In genomic region chr1:93958351-93959101, GRCh38 we compare ENCODE assay signal across 21 cellular contexts.
"Had no signal": no experiment of that assay in that cellular context is flagged by ENCODE, and none has a peak within 500 bp of the region (broad histone marks: within the 10 kb centered on the region; RNA-seq: fewer than 3 reads in every experiment).

No MANE protein-coding gene starts in this region.

- H3K27ac ChIP-seq: adrenal gland, breast epithelium, pancreas, upper lobe of left lung, WERI-Rb-1 had no signal

- ATAC-seq: activated CD8-positive, alpha-beta memory T cell treated with anti-CD3 and anti-CD28 coated beads, Interleukin-2, amount 10 ng/mL, durations not matched to agents 7 days and 5 days; activated CD8-positive, alpha-beta T cell treated with anti-CD3 and anti-CD28 coated beads for 36 hours; effector memory CD8-positive, alpha-beta T cell; esophagus mucosa; left ventricle myocardium superior; natural killer cell treated with Interleukin-12 subunit alpha and Interleukin-12 subunit beta and Interleukin-15 and Interleukin-18, amount 100 ng/mL, for 72 hours; right cardiac atrium had no signal

- DNase-seq: activated CD4-positive, alpha-beta T cell treated with anti-CD3 and anti-CD28 coated beads, Interleukin-2, amount 10 ng/mL, durations not matched to agents 7 days and 5 days; activated CD4-positive, CD25-positive, alpha-beta regulatory T cell treated with anti-CD3 and anti-CD28 coated beads, Interleukin-2, amount 50 U/mL, for 72 hours; activated CD8-positive, alpha-beta memory T cell treated with anti-CD3 and anti-CD28 coated beads, Interleukin-2, amount 10 ng/mL, durations not matched to agents 7 days and 5 days; activated CD8-positive, alpha-beta T cell treated with anti-CD3 and anti-CD28 coated beads for 36 hours; activated gamma-delta T cell; activated T-cell treated with anti-CD3 and anti-CD28 coated beads for 4 hours; adrenal gland; effector memory CD8-positive, alpha-beta T cell; glutamatergic neuron; hypothalamus; left ventricle myocardium superior; midbrain; pancreas; right cardiac atrium; stimulated activated CD4-positive, alpha-beta T cell treated with anti-CD3 and anti-CD28 coated beads, Interleukin-4, amount 100 ng/mL, for 24 hours; stimulated activated naive CD4-positive, alpha-beta T cell treated with Interleukin-2 at 50 U/mL for 16 hours; upper lobe of left lung; WERI-Rb-1 had no signal

- H3K27me3 ChIP-seq: adrenal gland, breast epithelium, pancreas, upper lobe of left lung had no signal

- H3K9me3 ChIP-seq: pancreas had no signal

- H3K4me3 ChIP-seq: adrenal gland, breast epithelium, pancreas, upper lobe of left lung had no signal

- H3K4me1 ChIP-seq: breast epithelium, pancreas, upper lobe of left lung had no signal

- H3K36me3 ChIP-seq: adrenal gland, breast epithelium, pancreas, upper lobe of left lung, WERI-Rb-1 had no signal
